In the genomic region with DNA sequence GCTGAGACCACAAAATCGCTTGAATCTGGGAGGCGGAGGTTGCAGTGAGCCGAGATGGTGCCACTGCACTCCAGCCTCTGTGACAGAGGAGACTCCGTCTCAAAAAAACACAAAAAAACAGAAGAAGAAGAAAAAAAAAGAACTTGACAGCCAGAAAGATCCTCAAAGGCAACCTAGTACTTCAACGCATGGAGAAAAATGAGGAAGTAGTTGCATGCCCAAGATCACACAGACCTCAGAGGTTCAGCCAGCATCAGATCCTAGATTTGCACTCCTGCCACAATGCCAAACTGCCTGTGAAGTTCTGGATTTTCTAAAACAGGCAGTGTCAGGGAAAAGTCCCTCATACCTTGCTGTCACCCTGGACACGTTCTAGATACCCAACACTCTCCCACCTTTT, we compare ENCODE assay signal across 11 cellular contexts. TPM values are rescaled to one million over a fixed set of nuclear protein-coding genes. Genes with fewer than 3 reads are reported as not detected.
DNase-seq lines count a peak whose midpoint lies in the region; ATAC-seq, FAIRE-seq and TF ChIP-seq lines count a peak whose summit lies in the region.
"Had no signal": no experiment of that assay in that cellular context is flagged by ENCODE, and none has a peak within 500 bp of the region (broad histone marks: within the 10 kb centered on the region; RNA-seq: fewer than 3 reads in every experiment).

No MANE protein-coding gene starts in this region.

- H3K4me3 ChIP-seq in Caco-2 (ENCODE audit: low read depth, low read length): no peak overlapping the region
- peak overlapping the region; percentile 91 for H3K4me3 ChIP-seq in LNCaP clone FGC (ENCODE audit: low read depth, low read length)
- no peak overlapping the region for H3K4me3 ChIP-seq in WERI-Rb-1 (ENCODE audit: low read depth, low read length)
- no peak overlapping the region for H3K4me3 ChIP-seq in pancreas

- CTCF ChIA-PET in Caco-2 (lab: Charles Lee): no interaction called here
- CTCF ChIA-PET in activated CD8-positive, alpha-beta T cell treated with anti-CD3 and anti-CD28 coated beads for 36 hours (lab: Charles Lee): interaction anchor here (1.4 kb wide), 2 partner anchors 146 to 217 kb away, joined by 3 to 6 read pairs; no protein-coding TSS in a partner anchor

- no TSS peak for BruUV-seq in Caco-2 (replicated peaks; lab: Mats Ljungman, UMichigan)

- H3K27ac Mint-ChIP-seq in Caco-2 (ENCODE audit: unreplicated experiment): no peak overlapping the region
- peak overlapping the region; percentile 96 for H3K27ac Mint-ChIP-seq in activated CD8-positive, alpha-beta T cell treated with anti-CD3 and anti-CD28 coated beads for 36 hours
- H3K27ac Mint-ChIP-seq in naive thymus-derived CD8-positive, alpha-beta T cell: peak overlapping the region in 6 of 10 donors; percentile 17 to 96 (median 62)

- TF ChIP-seq CTCF in Caco-2 (IDR thresholded peaks at IDR 0.05; ENCODE audit: insufficient read depth in 1 of 2, low read depth in 1 of 2, low read length in 1 of 2, severe bottlenecking in 1 of 2, unreplicated experiment in 1 of 2) (no peak), LNCaP clone FGC (IDR thresholded peaks at IDR 0.05; ENCODE audit: control insufficient read depth, extremely low read depth, insufficient read depth) (no peak), WERI-Rb-1 (IDR thresholded peaks at IDR 0.05; ENCODE audit: low read depth, low read length) (no peak), pancreas (IDR thresholded peaks at IDR 0.05) (no peak)
- no peak for TF ChIP-seq CTCF in activated CD8-positive, alpha-beta T cell treated with anti-CD3 and anti-CD28 coated beads for 36 hours (IDR thresholded peaks at IDR 0.05)

- POLR2A ChIA-PET in Caco-2 (lab: Charles Lee): no interaction called here
- POLR2A ChIA-PET in activated CD8-positive, alpha-beta T cell treated with anti-CD3 and anti-CD28 coated beads for 36 hours (lab: Charles Lee): interaction anchor here (1.0 to 1.9 kb wide), 7 partner anchors 9 to 347 kb away, joined by 3 to 5 read pairs (median 3); a partner anchor contains a TSS
- POLR2A ChIA-PET in naive thymus-derived CD8-positive, alpha-beta T cell (lab: Charles Lee): interaction anchor here (0.8 to 2.0 kb wide), 3 partner anchors 65 to 252 kb away, joined by 3 to 10 read pairs (median 4); a partner anchor contains a TSS

- DNase-seq in Caco-2: no peak
- no peak for DNase-seq in LNCaP clone FGC (ENCODE audit: low read depth)
- DNase-seq in activated CD8-positive, alpha-beta T cell treated with anti-CD3 and anti-CD28 coated beads for 36 hours: no peak
- no peak for DNase-seq in naive thymus-derived CD8-positive, alpha-beta T cell
- no peak for DNase-seq in WERI-Rb-1
- DNase-seq in pancreas: no peak
- DNase-seq: NCI-H446 treated with DMSO at 0.1 percent for 48 hours had no signal

- intact Hi-C loops in Caco-2 (cut with micrococcal nuclease; ENCODE audit: unreplicated experiment) (loop anchor here (5.0 to 10.0 kb wide), 2 partner anchors 65 to 223 kb away; a partner anchor contains a TSS), pancreas (cut with DNase I) (loop anchor here in 2 of 3 donors (10.0 kb wide), 2 partner anchors 143 to 363 kb away; no protein-coding TSS in a partner anchor)
- intact Hi-C loops in activated CD8-positive, alpha-beta T cell treated with anti-CD3 and anti-CD28 coated beads for 36 hours (cut with micrococcal nuclease): loop anchor here (5.0 to 10.0 kb wide), 3 partner anchors 60 to 343 kb away; no protein-coding TSS in a partner anchor

- peaks cover 10% of the 10 kb centered on the region for H3K36me3 Mint-ChIP-seq in Caco-2 (ENCODE audit: insufficient read depth, unreplicated experiment)
- H3K36me3 Mint-ChIP-seq in activated CD8-positive, alpha-beta T cell treated with anti-CD3 and anti-CD28 coated beads for 36 hours (ENCODE audit: low read depth): peaks cover 3% of the 10 kb centered on the region
- no peaks in the 10 kb centered on the region for H3K36me3 Mint-ChIP-seq in naive thymus-derived CD8-positive, alpha-beta T cell

- H3K36me3 ChIP-seq in Caco-2 (ENCODE audit: control insufficient read depth, insufficient read depth, low read length) (no peaks in the 10 kb centered on the region), WERI-Rb-1 (peaks cover 2% of the 10 kb centered on the region; the same call in 1 of the 2 replicates), pancreas (no peaks in the 10 kb centered on the region)

- H3K27ac ChIP-seq in WERI-Rb-1: no peak overlapping the region
- H3K27ac ChIP-seq in pancreas: no peak overlapping the region
- H3K27ac ChIP-seq: coronary artery had no signal

- H3K4me1 ChIP-seq in Caco-2 (peaks cover 19% of the 10 kb centered on the region), pancreas (peaks cover 0 to 37% (median 11%) of the 10 kb centered on the region in 3 donors)

- H3K9me3 Mint-ChIP-seq in Caco-2 (ENCODE audit: unreplicated experiment): no peaks in the 10 kb centered on the region
- no peaks in the 10 kb centered on the region for H3K9me3 Mint-ChIP-seq in activated CD8-positive, alpha-beta T cell treated with anti-CD3 and anti-CD28 coated beads for 36 hours
- no peaks in the 10 kb centered on the region for H3K9me3 Mint-ChIP-seq in naive thymus-derived CD8-positive, alpha-beta T cell

- no peak for FAIRE-seq in pancreas (lab: Jason Lieb, UNC)

- H3K27me3 ChIP-seq in Caco-2 (replicated peaks; ENCODE audit: control insufficient read depth, insufficient read depth, low read length) (no peaks in the 10 kb centered on the region), WERI-Rb-1 (ENCODE audit: insufficient read depth, low read depth, severe bottlenecking) (no peaks in the 10 kb centered on the region), pancreas (no peaks in the 10 kb centered on the region)

- peaks cover 26% of the 10 kb centered on the region for H3K4me1 Mint-ChIP-seq in Caco-2 (ENCODE audit: low read depth, unreplicated experiment)
- peaks cover 53% of the 10 kb centered on the region for H3K4me1 Mint-ChIP-seq in activated CD8-positive, alpha-beta T cell treated with anti-CD3 and anti-CD28 coated beads for 36 hours (ENCODE audit: low read depth)
- H3K4me1 Mint-ChIP-seq in naive thymus-derived CD8-positive, alpha-beta T cell: peaks cover 37 to 67% (median 63%) of the 10 kb centered on the region in 4 donors

- H3K27me3 Mint-ChIP-seq in Caco-2 (ENCODE audit: insufficient read depth, unreplicated experiment): no peaks in the 10 kb centered on the region
- no peaks in the 10 kb centered on the region for H3K27me3 Mint-ChIP-seq in activated CD8-positive, alpha-beta T cell treated with anti-CD3 and anti-CD28 coated beads for 36 hours
- H3K27me3 Mint-ChIP-seq in naive thymus-derived CD8-positive, alpha-beta T cell: no peaks in the 10 kb centered on the region

- 68 to 74% methylated on average over 6 of the region's 6 CpGs for WGBS in pancreas, 2 donors

- peak overlapping the region; percentile 83 for H3K4me3 Mint-ChIP-seq in Caco-2 (ENCODE audit: unreplicated experiment)
- H3K4me3 Mint-ChIP-seq in activated CD8-positive, alpha-beta T cell treated with anti-CD3 and anti-CD28 coated beads for 36 hours: peak overlapping the region; percentile 95
- peak overlapping the region; percentile 40 to 100 (median 98) for H3K4me3 Mint-ChIP-seq in naive thymus-derived CD8-positive, alpha-beta T cell

- H3K9me3 ChIP-seq in Caco-2 (no peaks in the 10 kb centered on the region), WERI-Rb-1 (ENCODE audit: severe bottlenecking) (no peaks in the 10 kb centered on the region), pancreas (no peaks in the 10 kb centered on the region)

- no peak for ATAC-seq in activated CD8-positive, alpha-beta T cell treated with anti-CD3 and anti-CD28 coated beads for 36 hours
- no peak for ATAC-seq in naive thymus-derived CD8-positive, alpha-beta T cell
- ATAC-seq in GM19324 (IDR thresholded peaks at IDR 0.05; ENCODE audit: low FRiP score, unreplicated experiment) (no peak), pancreas (no peak), GM21381 (IDR thresholded peaks at IDR 0.05; ENCODE audit: unreplicated experiment) (no peak)
- ATAC-seq: sciatic nerve had no signal

RNA-seq across cellular contexts. Expression of a gene that starts 1.5 kb away (rescaled TPM):
- total RNA-seq in Caco-2 (2022): 37.9 and 40.3 TPM in 2 replicates
- total RNA-seq in activated CD8-positive, alpha-beta T cell treated with anti-CD3 and anti-CD28 coated beads for 36 hours: 10 to 100 TPM; 28.5 to 29.7 TPM
- 10 to 100 TPM; 22.0 to 28.7 TPM for total RNA-seq in naive thymus-derived CD8-positive, alpha-beta T cell
- 10 to 100 TPM; 15.3 to 21.8 (median 21.2) TPM for polyA plus RNA-seq in naive thymus-derived CD8-positive, alpha-beta T cell
- total RNA-seq in pancreas: 10 to 100 TPM in 4 of 6 donors, 1 to 10 TPM in 2; 7.3 to 18.0 (median 11.4) TPM
- 10 to 100 TPM; 15.9 to 18.4 TPM for polyA plus RNA-seq in pancreas

RNA-seq across cellular contexts. Expression of a gene that starts 1.7 kb away (rescaled TPM):
- 12.7 and 14.0 TPM in 2 replicates for total RNA-seq in Caco-2 (2022)
- total RNA-seq in activated CD8-positive, alpha-beta T cell treated with anti-CD3 and anti-CD28 coated beads for 36 hours: 1 to 10 TPM; 8.7 to 9.1 TPM
- 10 to 100 TPM; 10.4 to 10.7 TPM for total RNA-seq in naive thymus-derived CD8-positive, alpha-beta T cell
- polyA plus RNA-seq in naive thymus-derived CD8-positive, alpha-beta T cell: 1 to 10 TPM; 3.4 to 7.1 (median 6.0) TPM
- 1 to 10 TPM; 5.2 to 9.6 (median 6.0) TPM for total RNA-seq in pancreas
- 1 to 10 TPM; 2.7 to 3.1 TPM for polyA plus RNA-seq in pancreas

RNA-seq across cellular contexts. Expression of a gene that starts 50.3 kb away (rescaled TPM):
- 47.9 and 54.8 TPM in 2 replicates for total RNA-seq in Caco-2 (2022)
- 10 to 100 TPM; 45.0 to 45.1 TPM for total RNA-seq in activated CD8-positive, alpha-beta T cell treated with anti-CD3 and anti-CD28 coated beads for 36 hours
- 10 to 100 TPM; 48.6 to 49.4 TPM for total RNA-seq in naive thymus-derived CD8-positive, alpha-beta T cell
- 10 to 100 TPM; 38.8 to 45.2 (median 45.2) TPM for polyA plus RNA-seq in naive thymus-derived CD8-positive, alpha-beta T cell
- total RNA-seq in pancreas: 10 to 100 TPM; 13.4 to 24.0 (median 16.5) TPM
- polyA plus RNA-seq in pancreas: 10 to 100 TPM; 42.0 to 46.9 TPM
